Comparison of ENCODE assay signal across 8 cellular contexts in genomic region chr3:40310690-40311089, GRCh38. TPM values are rescaled to one million over a fixed set of nuclear protein-coding genes. Genes with fewer than 3 reads are reported as not detected.
DNase-seq lines count a peak whose midpoint lies in the region; ATAC-seq and TF ChIP-seq lines count a peak whose summit lies in the region.

No MANE protein-coding gene starts in this region.

- H3K4me3 Mint-ChIP-seq in WTC11: peak overlapping the region; percentile 97
- H3K4me3 Mint-ChIP-seq in glutamatergic neuron (ENCODE audit: unreplicated experiment): peak overlapping the region; percentile 100

- H3K4me1 Mint-ChIP-seq in WTC11 (peaks cover 18% of the 10 kb centered on the region), glutamatergic neuron (ENCODE audit: low read depth, unreplicated experiment) (peaks cover 7% of the 10 kb centered on the region)

- CTCF ChIA-PET in WTC11 (lab: Charles Lee): no interaction called here

- ATAC-seq in WTC11 (no peak), GM21529 (IDR thresholded peaks at IDR 0.05; ENCODE audit: unreplicated experiment) (no peak)

- no peaks in the 10 kb centered on the region for H3K27me3 ChIP-seq in skeletal muscle satellite cell (ENCODE audit: control insufficient read depth, insufficient read depth, low read length)

- peak overlapping the region; percentile 98 for H3K9ac ChIP-seq in skeletal muscle satellite cell (ENCODE audit: low read depth, low read length)

- H3K9me3 Mint-ChIP-seq in WTC11 (no peaks in the 10 kb centered on the region), glutamatergic neuron (ENCODE audit: unreplicated experiment) (peaks cover 7% of the 10 kb centered on the region)

- peaks cover 13% of the 10 kb centered on the region for H3K4me1 ChIP-seq in skeletal muscle satellite cell (ENCODE audit: control insufficient read depth, insufficient read depth, low read length)

- H3K36me3 Mint-ChIP-seq in WTC11 (peaks cover 33% of the 10 kb centered on the region), glutamatergic neuron (ENCODE audit: unreplicated experiment) (no peaks in the 10 kb centered on the region)

- H3K27me3 Mint-ChIP-seq in WTC11 (ENCODE audit: low read depth) (no peaks in the 10 kb centered on the region), glutamatergic neuron (ENCODE audit: unreplicated experiment) (peaks cover 3% of the 10 kb centered on the region)

- DNase-seq in NCI-H1092 treated with DMSO at 0.1 percent for 48 hours (lab: John Stamatoyannopoulos, UW): peak; percentile 1
- DNase-seq in NCI-H1092 (lab: John Stamatoyannopoulos, UW): no peak
- no peak for DNase-seq in WTC11 (ENCODE audit: low spot score)
- no peak for DNase-seq in glutamatergic neuron
- DNase-seq in COR-L47 (lab: John Stamatoyannopoulos, UW): no peak
- DNase-seq in NCI-H187 treated with DMSO at 0.1 percent for 48 hours (lab: John Stamatoyannopoulos, UW): no peak

- peak overlapping the region; percentile 83; the same call in 1 of the 2 replicates for H3K27ac Mint-ChIP-seq in WTC11
- peak overlapping the region; percentile 99 for H3K27ac Mint-ChIP-seq in glutamatergic neuron (ENCODE audit: unreplicated experiment)

- H3K9me3 ChIP-seq in skeletal muscle satellite cell (replicated peaks; ENCODE audit: low read length): no peaks in the 10 kb centered on the region

- POLR2A ChIA-PET in WTC11 (lab: Charles Lee): interaction anchor here (0.7 kb wide), 3 partner anchors 153 to 1597 kb away, joined by 3 to 8 read pairs (median 3); no protein-coding TSS in a partner anchor

- H3K4me3 ChIP-seq in skeletal muscle satellite cell (ENCODE audit: low read length): peak overlapping the region; percentile 92

- peak overlapping the region; percentile 91 for H3K4me2 ChIP-seq in skeletal muscle satellite cell (ENCODE audit: low read length)

- peaks cover 36% of the 10 kb centered on the region for H3K36me3 ChIP-seq in skeletal muscle satellite cell (ENCODE audit: insufficient read depth, low read length)

- TF ChIP-seq CTCF in WTC11 (IDR thresholded peaks at IDR 0.05) (no peak), glutamatergic neuron (IDR thresholded peaks at IDR 0.05; ENCODE audit: partially characterized antibody, unreplicated experiment) (no peak)

TF ChIP-seq in WTC11, 78 proteins besides CTCF, POLR2A, EP300 and RAD21:
- TF ChIP-seq OVOL2 (CRISPR knock-in tag; IDR thresholded peaks at IDR 0.05; ENCODE audit: borderline replicate concordance) (no peak), ZNF317 (CRISPR knock-in tag; IDR thresholded peaks at IDR 0.05; ENCODE audit: borderline replicate concordance, low read depth) (no peak)
TF ChIP-seq in WTC11: peak in this region for 0.

RNA-seq across cellular contexts. Expression of gene EIF1B, which starts 1.2 kb away (rescaled TPM):
- 82.0 to 93.2 TPM (median 90.6 TPM) in 3 replicates for total RNA-seq in WTC11 (2021)
- total RNA-seq in glutamatergic neuron (ENCODE audit: unreplicated experiment): 130 TPM
- 17.5 and 18.3 TPM in 2 replicates for total RNA-seq in skeletal muscle satellite cell (2012; rRNA removed)
